20 cellular contexts compared by ENCODE assay signal in genomic region chrX:19877431-19877830, GRCh38. TPM values are rescaled to one million over a fixed set of nuclear protein-coding genes. Genes with fewer than 3 reads are reported as not detected.
DNase-seq lines count a peak whose midpoint lies in the region; ATAC-seq and TF ChIP-seq lines count a peak whose summit lies in the region.
"Had no signal": no experiment of that assay in that cellular context is flagged by ENCODE, and none has a peak within 500 bp of the region (broad histone marks: within the 10 kb centered on the region; RNA-seq: fewer than 3 reads in every experiment).

No MANE protein-coding gene starts in this region.

- H4K20me1 ChIP-seq in DND-41 (ENCODE audit: insufficient read depth, low read length), result peaks cover 40% of the 10 kb centered on the region

- H3K4me1 Mint-ChIP-seq in IgD-negative memory B cell (peaks cover 36 to 53% (median 36%) of the 10 kb centered on the region in 3 donors), endothelial cell (ENCODE audit: unreplicated experiment) (peaks cover 20% of the 10 kb centered on the region)

- TF ChIP-seq CTCF in DND-41 (IDR thresholded peaks at IDR 0.05; ENCODE audit: borderline replicate concordance, extremely low read depth, low read length, poor library complexity, severe bottlenecking), result no peak
- TF ChIP-seq CTCF in endothelial cell (IDR thresholded peaks at IDR 0.05; ENCODE audit: unreplicated experiment), result no peak

- H3K27me3 ChIP-seq in DND-41 (ENCODE audit: insufficient read depth, low read length, poor library complexity), result no peaks in the 10 kb centered on the region
- H3K27me3 ChIP-seq: MG63 had no signal

- peak overlapping the region in 2 of 3 donors; percentile 28 to 98 for H3K27ac Mint-ChIP-seq in IgD-negative memory B cell
- no peak overlapping the region for H3K27ac Mint-ChIP-seq in endothelial cell (ENCODE audit: unreplicated experiment)
- H3K27ac Mint-ChIP-seq: H9 had no signal

- H3K27me3 Mint-ChIP-seq in IgD-negative memory B cell, result no peaks in the 10 kb centered on the region
- H3K27me3 Mint-ChIP-seq in endothelial cell (ENCODE audit: unreplicated experiment), result peaks cover 1% of the 10 kb centered on the region

- ATAC-seq in DND-41 (ENCODE audit: insufficient read depth, low read depth) (no peak), HG02798 (IDR thresholded peaks at IDR 0.05; ENCODE audit: poor library complexity, unreplicated experiment) (no peak)

- 0 out of 2 replicates have a peak overlapping the region, but pooled peaks have one; percentile 10 for H3K27ac ChIP-seq in DND-41 (ENCODE audit: low read length)
- H3K27ac ChIP-seq: C4-2B, GM23248, RWPE1 had no signal

- H3K4me1 ChIP-seq in DND-41 (ENCODE audit: insufficient read depth, low read length), result peaks cover 65% of the 10 kb centered on the region

- no peak overlapping the region for H3K4me3 ChIP-seq in DND-41 (ENCODE audit: low read depth in 1 of 2, low read length in 2 of 2)
- H3K4me3 ChIP-seq: GM23248, MG63 had no signal

- H3K79me2 ChIP-seq in DND-41 (ENCODE audit: insufficient read depth, low read length), result peaks cover 91% of the 10 kb centered on the region

- H3K9me3 Mint-ChIP-seq in IgD-negative memory B cell (no peaks in the 10 kb centered on the region), endothelial cell (ENCODE audit: unreplicated experiment) (no peaks in the 10 kb centered on the region)

- no peaks in the 10 kb centered on the region for H3K9me3 ChIP-seq in DND-41 (ENCODE audit: insufficient read depth, low read length, severe bottlenecking)
- H3K9me3 ChIP-seq: MG63, SK-N-SH had no signal

- no peak overlapping the region for H3K4me2 ChIP-seq in DND-41 (ENCODE audit: insufficient read depth, low read length)
- H3K4me2 ChIP-seq: SK-N-SH had no signal

- H3K4me3 Mint-ChIP-seq in IgD-negative memory B cell, result peak overlapping the region in 2 of 4 donors; percentile 72 to 73
- peak overlapping the region; percentile 31 for H3K4me3 Mint-ChIP-seq in endothelial cell (ENCODE audit: unreplicated experiment)
- H3K4me3 Mint-ChIP-seq: H9 had no signal

- H3K36me3 Mint-ChIP-seq in IgD-negative memory B cell, result no peaks in the 10 kb centered on the region
- peaks cover 18% of the 10 kb centered on the region for H3K36me3 Mint-ChIP-seq in endothelial cell (ENCODE audit: low read depth, unreplicated experiment)

- DNase-seq in DND-41 (no peak), endothelial cell (ENCODE audit: low spot score) (no peak), OCI-M2 (lab: John Stamatoyannopoulos, UW; ENCODE audit: unreplicated experiment) (no peak), NCI-H1048 (lab: John Stamatoyannopoulos, UW) (no peak)
- DNase-seq in activated CD4-positive, CD25-positive, alpha-beta regulatory T cell (lab: John Stamatoyannopoulos, UW), result no peak
- DNase-seq: ACHN, GM23248, H9, IMR-90, NCI-H1417 treated with DMSO at 0.1 percent for 48 hours, NCI-H187, NCI-H446 treated with DMSO at 0.1 percent for 48 hours, NCI-H526 treated with DMSO at 0.1 percent for 48 hours, SIG-M5, SK-N-SH had no signal

- H3K9ac ChIP-seq in DND-41 (ENCODE audit: low read depth, low read length), result no peak overlapping the region
- H3K9ac ChIP-seq: GM23248, SK-N-SH had no signal

- peaks cover 28% of the 10 kb centered on the region for H3K36me3 ChIP-seq in DND-41 (ENCODE audit: insufficient read depth, low read length)
- H3K36me3 ChIP-seq: MG63 had no signal

- no peak overlapping the region for H2AFZ ChIP-seq in DND-41 (ENCODE audit: low read depth, low read length)
- H2AFZ ChIP-seq: GM23248 had no signal

RNA-seq across cellular contexts. Expression of gene SH3KBP1, which starts 10.0 kb away (rescaled TPM):
- 93.1 TPM for polyA plus RNA-seq in IgD-negative memory B cell
- total RNA-seq in endothelial cell (ENCODE audit: unreplicated experiment), result 63.7 TPM
